ENCODE assay signal across 22 cellular contexts in the genomic region with DNA sequence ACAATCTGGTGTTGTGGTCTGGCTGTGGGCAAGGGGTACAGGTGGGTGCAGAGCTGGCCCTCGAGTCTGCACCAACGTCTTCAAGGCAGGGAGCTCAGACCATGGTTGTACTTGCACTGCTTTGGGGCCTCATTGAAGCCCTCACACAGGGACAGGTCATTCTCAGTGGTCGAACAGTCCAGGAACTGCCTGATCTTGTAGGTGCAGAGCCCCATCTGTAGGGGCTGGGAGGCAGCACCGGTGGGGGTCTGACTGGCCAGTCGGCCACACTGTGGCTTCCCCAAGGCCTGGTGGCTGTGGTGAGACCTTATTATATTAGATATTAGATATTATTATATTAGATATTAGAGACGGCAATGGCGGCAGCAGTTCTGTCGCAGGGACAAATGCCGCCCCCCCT. TPM values are rescaled to one million over a fixed set of nuclear protein-coding genes. Genes with fewer than 3 reads are reported as not detected.
A peak's percentile ranks its signal among the peaks of the same experiment; 100 is the strongest.
DNase-seq lines count a peak whose midpoint lies in the region; ATAC-seq, FAIRE-seq and TF ChIP-seq lines count a peak whose summit lies in the region.
"Had no signal": no experiment of that assay in that cellular context is flagged by ENCODE, and none has a peak within 500 bp of the region (broad histone marks: within the 10 kb centered on the region; RNA-seq: fewer than 3 reads in every experiment).

No MANE protein-coding gene starts in this region.

- H3K4me1 ChIP-seq in A549 (0 out of 3 replicates have a peak, but pooled peaks cover 4% of the 10 kb centered on the region), H9 (ENCODE audit: insufficient read depth, low read length) (no peaks in the 10 kb centered on the region), H1 (replicated peaks in 1 of 4; ENCODE audit: control insufficient read depth in 3 of 4, insufficient read depth in 4 of 4, low read length in 3 of 4) (peaks cover 0 to 2% (median 0%) of the 10 kb centered on the region in 4 experiments; a peak in 2 of 7 replicates)

- intact Hi-C loops in posterior vena cava (cut with DNase I), result no loop called here

- H3K23me2 ChIP-seq in H9 (ENCODE audit: insufficient read length, low read depth, low read length, poor library complexity, severe bottlenecking) (no peaks in the 10 kb centered on the region), H1 (ENCODE audit: low read depth, low read length) (no peaks in the 10 kb centered on the region)

- H3K4ac ChIP-seq in H9 (ENCODE audit: low read depth, low read length), result no peak overlapping the region
- H3K4ac ChIP-seq in H1 (replicated peaks; ENCODE audit: insufficient read length, low read depth, low read length), result no peak overlapping the region

- no peaks in the 10 kb centered on the region; the same call in 1 of the 2 replicates for H3K27me3 Mint-ChIP-seq in H9 (ENCODE audit: low read depth)
- H3K27me3 Mint-ChIP-seq: B cell; CD4-positive, alpha-beta T cell had no signal

- TF ChIP-seq POLR2A in A549 (IDR thresholded peaks at IDR 0.05; ENCODE audit: low read length), result no peak
- TF ChIP-seq POLR2A in H1 (IDR thresholded peaks at IDR 0.05; ENCODE audit: control extremely low read depth in 1 of 2, low read depth in 2 of 2, low read length in 2 of 2), result no peak

- H3K9me3 Mint-ChIP-seq in H9, result no peaks in the 10 kb centered on the region
- H3K9me3 Mint-ChIP-seq: CD4-positive, alpha-beta T cell; CD8-positive, alpha-beta memory T cell had no signal

- H2BK12ac ChIP-seq in H9 (ENCODE audit: insufficient read length, low read depth, low read length) (no peak overlapping the region), H1 (ENCODE audit: low read depth, low read length) (no peak overlapping the region)

- H3K9ac ChIP-seq in H9 (ENCODE audit: extremely low read depth, insufficient read length, low read length) (no peak overlapping the region), H1 (replicated peaks in 1 of 4; ENCODE audit: extremely low read depth in 1 of 4, low read depth in 3 of 4, low read length in 3 of 4) (no peak overlapping the region)
- H3K9ac ChIP-seq: BLaER1, GM23248 had no signal

- H3K79me2 ChIP-seq in H9 (ENCODE audit: insufficient read depth, low read length), result no peaks in the 10 kb centered on the region
- no peaks in the 10 kb centered on the region for H3K79me2 ChIP-seq in H1 (ENCODE audit: control insufficient read depth in 1 of 2, insufficient read depth in 2 of 2, low read length in 2 of 2)

- no peak overlapping the region for H3K14ac ChIP-seq in H9 (ENCODE audit: insufficient read depth, low read length)
- no peak overlapping the region for H3K14ac ChIP-seq in H1 (ENCODE audit: insufficient read length)

- POLR2A ChIA-PET in A549 (lab: Yijun Ruan, JAX) (no interaction called here), H1 (lab: Charles Lee; ENCODE audit: partially characterized antibody) (interaction anchor here (0.8 kb wide), 1 partner anchor 12 kb away, joined by 3 read pairs; no protein-coding TSS in a partner anchor)

- H2BK15ac ChIP-seq in H9 (ENCODE audit: low read depth, low read length), result no peak overlapping the region
- H2BK15ac ChIP-seq in H1 (ENCODE audit: low read length), result no peak overlapping the region

- TF ChIP-seq CTCF in A549 (IDR thresholded peaks at IDR 0.05) (no peak), H9 (conservative IDR thresholded peaks at IDR 0.05) (no peak), WERI-Rb-1 (IDR thresholded peaks at IDR 0.05; ENCODE audit: low read depth, low read length) (peak; percentile 57), H1 (IDR thresholded peaks at IDR 0.05; ENCODE audit: control extremely low read depth in 1 of 3, insufficient read depth in 1 of 3, low read depth in 1 of 3, low read length in 3 of 3) (peak in 1 of 3 experiments; percentile 6; a peak in 1 of 4 replicates)

- ATAC-seq in A549, result peak; percentile 34 to 36; a peak in 1 of 6 replicates
- ATAC-seq: GM12878 had no signal

- H2BK20ac ChIP-seq in H9 (ENCODE audit: low read depth, low read length, poor library complexity, severe bottlenecking) (no peak overlapping the region), H1 (ENCODE audit: low read length) (no peak overlapping the region)

- H3K56ac ChIP-seq in H9 (ENCODE audit: insufficient read length, low read depth, low read length) (no peak overlapping the region), H1 (replicated peaks; ENCODE audit: insufficient read length, low read depth, low read length) (no peak overlapping the region)

- FAIRE-seq in A549 (lab: Jason Lieb, UNC) (no peak), H1 (lab: Jason Lieb, UNC) (no peak)
- FAIRE-seq: D721Med, GM12878, GM19239 had no signal

- H3K4me3 Mint-ChIP-seq in H9, result no peak overlapping the region
- H3K4me3 Mint-ChIP-seq: B cell; CD4-positive, alpha-beta T cell; CD8-positive, alpha-beta memory T cell had no signal

- H4K5ac ChIP-seq in H9 (ENCODE audit: insufficient read length, low read depth, low read length) (no peak overlapping the region), H1 (ENCODE audit: insufficient read length, low read depth, low read length) (no peak overlapping the region)

- peak overlapping the region in 2 of 3 experiments; percentile 67 to 68; a peak in 2 of 7 replicates for H3K27ac Mint-ChIP-seq in H9
- H3K27ac Mint-ChIP-seq: B cell; CD4-positive, alpha-beta T cell had no signal

- no peak for TF ChIP-seq EP300 in A549 (IDR thresholded peaks at IDR 0.05)
- TF ChIP-seq EP300 in H1 (IDR thresholded peaks at IDR 0.05; ENCODE audit: borderline replicate concordance in 1 of 2, low read depth in 2 of 2, low read length in 2 of 2), result no peak

- 62% methylated on average over 9 of the region's 9 CpGs for WGBS in A549 (ENCODE audit: missing lambda C conversion rate)
- no CpG with 5 or more reads among the region's 9 CpGs for WGBS in H9 (ENCODE audit: extremely low coverage, insufficient read length, low lambda C conversion rate)
- WGBS in H1 (ENCODE audit: extremely low coverage in 1 of 2, insufficient coverage in 1 of 2, insufficient read length in 1 of 2, insufficient replicate concordance in 2 of 2, low coverage in 1 of 2, low lambda C conversion rate in 2 of 2, missing lambda C conversion rate in 1 of 2), 2 experiments, result 84% methylated on average over 8 of the region's 9 CpGs; no CpG with 5 or more reads in 1 of the 2 experiments

- H4K91ac ChIP-seq in H9 (ENCODE audit: insufficient read length, low read depth, low read length) (no peak overlapping the region), H1 (replicated peaks; ENCODE audit: insufficient read length, low read length) (no peak overlapping the region)

- CTCF ChIA-PET in A549 (lab: Yijun Ruan, JAX) (no interaction called here), H1 (lab: Charles Lee; ENCODE audit: partially characterized antibody) (interaction anchor here (0.7 to 7.5 kb wide), 4 partner anchors 10 to 172 kb away, joined by 3 to 51 read pairs (median 4); no protein-coding TSS in a partner anchor)

- H3T11ph ChIP-seq in H9 (ENCODE audit: low read length), result no peak overlapping the region

- DNase-seq in A549 (ENCODE audit: low read depth in 1 of 2, low spot score in 1 of 2), result peak in 1 of 2 experiments; percentile 17
- no peak for DNase-seq in H9
- peak; percentile 24 for DNase-seq in WERI-Rb-1
- no peak for DNase-seq in H1 (ENCODE audit: low read depth in 1 of 2, low spot score in 2 of 2)
- no peak for DNase-seq in activated gamma-delta T cell (lab: John Stamatoyannopoulos, UW)
- DNase-seq in NK-92 treated with Interleukin-12 subunit alpha and Interleukin-12 subunit beta, amount 100 ng/mL, for 24 hours (lab: John Stamatoyannopoulos, UW), result no peak
- DNase-seq in posterior vena cava (ENCODE audit: low spot score), result no peak
- DNase-seq: 8988T; CD4-positive, alpha-beta T cell; CD8-positive, alpha-beta memory T cell; DMS 273 treated with DMSO at 0.1 percent for 48 hours; DMS79; EL; GDM1; GM23248; HCEC 1CT had no signal

- no peak overlapping the region for H4K8ac ChIP-seq in H9 (replicated peaks; ENCODE audit: insufficient read length, low read depth, low read length)
- no peak overlapping the region for H4K8ac ChIP-seq in H1 (ENCODE audit: extremely low read depth, insufficient read depth, low read length)

- no peak overlapping the region for H2AK5ac ChIP-seq in H9 (ENCODE audit: insufficient read length, low read length)
- H2AK5ac ChIP-seq in H1 (ENCODE audit: low read depth, low read length), result no peak overlapping the region

- no peak overlapping the region for H2BK5ac ChIP-seq in H9 (ENCODE audit: insufficient read length, low read length)
- no peak overlapping the region for H2BK5ac ChIP-seq in H1 (ENCODE audit: low read depth, low read length)

- peaks cover 5 to 22% of the 10 kb centered on the region in 2 experiments for H3K4me1 Mint-ChIP-seq in H9

- H2BK120ac ChIP-seq in H9 (ENCODE audit: low read depth, low read length, poor library complexity, severe bottlenecking) (no peak overlapping the region), H1 (replicated peaks; ENCODE audit: low read depth, low read length) (no peak overlapping the region)

- no peak overlapping the region for H3K4me2 ChIP-seq in A549
- H3K4me2 ChIP-seq in H9 (ENCODE audit: insufficient read depth, insufficient read length, low read length), result no peak overlapping the region
- H3K4me2 ChIP-seq in H1 (ENCODE audit: insufficient read depth in 1 of 2, low read depth in 2 of 2, low read length in 2 of 2), result no peak overlapping the region
- H3K4me2 ChIP-seq: BLaER1 had no signal

- TF ChIP-seq RAD21 in A549 (conservative IDR thresholded peaks at IDR 0.05 in 1 of 2, IDR thresholded peaks at IDR 0.05 in 1 of 2), result no peak
- TF ChIP-seq RAD21 in H1 (IDR thresholded peaks at IDR 0.05 in 1 of 2, conservative IDR thresholded peaks at IDR 0.05 in 1 of 2; ENCODE audit: low read depth in 2 of 2, low read length in 2 of 2), result peak; percentile 9 to 31; a peak in 1 of 4 replicates

- H3K4me3 ChIP-seq in A549 (no peak overlapping the region), WERI-Rb-1 (ENCODE audit: low read depth, low read length) (no peak overlapping the region), H1 (ENCODE audit: extremely low read depth in 1 of 4, insufficient read depth in 2 of 4, low read depth in 3 of 4, low read length in 4 of 4) (no peak overlapping the region)
- H3K4me3 ChIP-seq: BLaER1, GM12878, GM23248 had no signal

- H3K79me1 ChIP-seq in H9 (ENCODE audit: insufficient read depth, low read depth, low read length, poor library complexity, severe bottlenecking) (no peaks in the 10 kb centered on the region), H1 (ENCODE audit: low read depth, low read length) (no peaks in the 10 kb centered on the region)

- H3K9me3 ChIP-seq in A549 (no peaks in the 10 kb centered on the region), H9 (ENCODE audit: control insufficient read depth, low read depth, low read length) (no peaks in the 10 kb centered on the region), WERI-Rb-1 (ENCODE audit: severe bottlenecking) (no peaks in the 10 kb centered on the region), H1 (ENCODE audit: insufficient read depth in 2 of 2, low read depth in 1 of 2, low read length in 1 of 2) (0 out of 4 replicates have a peak, but pooled peaks cover 0 to 5% of the 10 kb centered on the region in 2 experiments)
- H3K9me3 ChIP-seq: BLaER1 had no signal

- H4K20me1 ChIP-seq in H9 (ENCODE audit: control insufficient read depth, insufficient read depth, insufficient read length) (no peaks in the 10 kb centered on the region), H1 (replicated peaks in 1 of 2; ENCODE audit: control insufficient read depth in 1 of 2, insufficient read depth in 2 of 2, low read length in 2 of 2) (no peaks in the 10 kb centered on the region)

- H3K27ac ChIP-seq in A549 (no peak overlapping the region), H9 (ENCODE audit: insufficient read length, low read depth, low read length) (no peak overlapping the region), WERI-Rb-1 (no peak overlapping the region), H1 (ENCODE audit: low read depth, low read length) (no peak overlapping the region)
- H3K27ac ChIP-seq: BLaER1, C4-2B, GM23248 had no signal

- H3K18ac ChIP-seq in H9 (ENCODE audit: insufficient read length, low read depth, low read length) (no peak overlapping the region), H1 (ENCODE audit: extremely low read depth, low read length) (no peak overlapping the region)

- H3K23ac ChIP-seq in H9 (ENCODE audit: insufficient read length, low read depth, low read length) (no peak overlapping the region), H1 (ENCODE audit: insufficient read length) (no peak overlapping the region)

- H3K36me3 ChIP-seq in WERI-Rb-1, result no peaks in the 10 kb centered on the region
- no peaks in the 10 kb centered on the region for H3K36me3 ChIP-seq in H1 (ENCODE audit: control insufficient read depth in 2 of 4, insufficient read depth in 4 of 4, low read length in 3 of 4)

- H2AFZ ChIP-seq in H9 (ENCODE audit: low read length) (no peak overlapping the region), H1 (ENCODE audit: low read length) (no peak overlapping the region)
- H2AFZ ChIP-seq: GM23248 had no signal

- H3K27me3 ChIP-seq in H9 (ENCODE audit: insufficient read depth, low read length) (no peaks in the 10 kb centered on the region), WERI-Rb-1 (ENCODE audit: insufficient read depth, low read depth, severe bottlenecking) (no peaks in the 10 kb centered on the region), H1 (replicated peaks in 1 of 4; ENCODE audit: control insufficient read depth in 3 of 4, extremely low read depth in 1 of 4, insufficient read depth in 3 of 4, low read length in 3 of 4) (no peaks in the 10 kb centered on the region)
- H3K27me3 ChIP-seq: BLaER1 had no signal

- no peaks in the 10 kb centered on the region for H3K36me3 Mint-ChIP-seq in H9 (ENCODE audit: insufficient read depth in 1 of 3, low read depth in 3 of 3)

RNA-seq across cellular contexts. Expression of a gene that starts 14.0 kb away (rescaled TPM):
- polyA plus RNA-seq in A549 (2011; rRNA removed) (0.72 and 0.85 TPM in 2 replicates), A549 (2017; fragmentation: RNase III; extraction: RNeasy Plus Mini Kit Qiagen cat#74134 plus additional on column Dnase treatment) (0.87 to 0.96 TPM (median 0.93 TPM) in 3 replicates), H1 (2011; rRNA removed) (16.2 and 17.5 TPM in 2 replicates)
- polyA plus RNA-seq in A549 (2012; cell fraction: cytosol; rRNA removed), result 0.86 and 1.5 TPM in 2 replicates
- 0.95 and 1.4 TPM in 2 replicates for polyA plus RNA-seq in A549 (2012; cell fraction: nucleus; rRNA removed)
- polyA minus RNA-seq in A549 (2011; rRNA and poly(A)+ RNA removed), result 2.2 and 2.8 TPM in 2 replicates
- total RNA-seq in H9 (2021) (11.5 and 12.8 TPM in 2 replicates), posterior vena cava (10 to 100 TPM; 16.3 to 17.7 TPM)
- total RNA-seq in H1 (2021; fragmentation: NEBNext Ultra II Directional; extraction: Animal tissue kit (Norgen Biotek cat#: 25700)), result 18.7 and 19.4 TPM in 2 replicates
- 10.4 TPM for polyA plus RNA-seq in H1 (2011; cell fraction: cytosol; rRNA removed)
- polyA plus RNA-seq in H1 (2011; cell fraction: nucleus; rRNA removed), result 8.7 TPM
- 7.0 to 10.5 TPM (median 9.3 TPM) in 4 replicates for polyA plus RNA-seq in H1 (2012, experiment 1 of 2)
- 7.1 TPM for polyA plus RNA-seq in H1 (2012, experiment 2 of 2)
- polyA plus RNA-seq in H1 (2013, experiment 1 of 2), result 12.6 TPM
- polyA plus RNA-seq in H1 (2013, experiment 2 of 2), result 15.2 TPM
- polyA minus RNA-seq in H1 (2011; rRNA and poly(A)+ RNA removed), result 32.0 and 38.5 TPM in 2 replicates
- polyA minus RNA-seq in H1 (2011; cell fraction: cytosol; rRNA and poly(A)+ RNA removed), result 22.8 TPM
- 10.4 TPM for polyA minus RNA-seq in H1 (2011; cell fraction: nucleus; rRNA and poly(A)+ RNA removed)

RNA-seq across cellular contexts. Expression of a gene that starts 22.3 kb away (rescaled TPM):
- polyA plus RNA-seq in A549 (2011; rRNA removed) (85.2 and 86.2 TPM in 2 replicates), A549 (2017; fragmentation: RNase III; extraction: RNeasy Plus Mini Kit Qiagen cat#74134 plus additional on column Dnase treatment) (85.2 to 90.5 TPM (median 86.3 TPM) in 3 replicates), H1 (2011; rRNA removed) (101 and 121 TPM in 2 replicates)
- 71.1 and 74.6 TPM in 2 replicates for polyA plus RNA-seq in A549 (2012; cell fraction: cytosol; rRNA removed)
- 248 and 288 TPM in 2 replicates for polyA plus RNA-seq in A549 (2012; cell fraction: nucleus; rRNA removed)
- polyA minus RNA-seq in A549 (2011; rRNA and poly(A)+ RNA removed), result 61.2 and 93.2 TPM in 2 replicates
- total RNA-seq in H9 (2021) (206 and 227 TPM in 2 replicates), posterior vena cava (10 to 100 TPM; 43.2 to 59.2 TPM)
- total RNA-seq in H1 (2021; fragmentation: NEBNext Ultra II Directional; extraction: Animal tissue kit (Norgen Biotek cat#: 25700)), result 208 and 210 TPM in 2 replicates
- polyA plus RNA-seq in H1 (2011; cell fraction: cytosol; rRNA removed), result 79.7 TPM
- 295 TPM for polyA plus RNA-seq in H1 (2011; cell fraction: nucleus; rRNA removed)
- 179 to 246 TPM (median 190 TPM) in 4 replicates for polyA plus RNA-seq in H1 (2012, experiment 1 of 2)
- polyA plus RNA-seq in H1 (2012, experiment 2 of 2), result 57.7 TPM
- polyA plus RNA-seq in H1 (2013, experiment 1 of 2), result 165 TPM
- polyA plus RNA-seq in H1 (2013, experiment 2 of 2), result 148 TPM
- 129 and 138 TPM in 2 replicates for polyA minus RNA-seq in H1 (2011; rRNA and poly(A)+ RNA removed)
- 111 TPM for polyA minus RNA-seq in H1 (2011; cell fraction: cytosol; rRNA and poly(A)+ RNA removed)
- polyA minus RNA-seq in H1 (2011; cell fraction: nucleus; rRNA and poly(A)+ RNA removed), result 124 TPM

RNA-seq across cellular contexts. Expression of a gene that starts 34.9 kb away (rescaled TPM):
- polyA plus RNA-seq in A549 (2011; rRNA removed) (25.9 and 26.4 TPM in 2 replicates), A549 (2017; fragmentation: RNase III; extraction: RNeasy Plus Mini Kit Qiagen cat#74134 plus additional on column Dnase treatment) (51.4 to 52.2 TPM (median 51.8 TPM) in 3 replicates), H1 (2011; rRNA removed) (187 and 282 TPM in 2 replicates)
- 155 and 187 TPM in 2 replicates for polyA plus RNA-seq in A549 (2012; cell fraction: cytosol; rRNA removed)
- polyA plus RNA-seq in A549 (2012; cell fraction: nucleus; rRNA removed), result 156 and 201 TPM in 2 replicates
- polyA minus RNA-seq in A549 (2011; rRNA and poly(A)+ RNA removed), result 15.7 and 18.3 TPM in 2 replicates
- total RNA-seq in H9 (2021) (96.7 and 99.3 TPM in 2 replicates), posterior vena cava (10 to 100 TPM; 26.2 to 28.2 TPM)
- total RNA-seq in H1 (2021; fragmentation: NEBNext Ultra II Directional; extraction: Animal tissue kit (Norgen Biotek cat#: 25700)), result 82.3 and 90.7 TPM in 2 replicates
- polyA plus RNA-seq in H1 (2011; cell fraction: cytosol; rRNA removed), result 114 TPM
- polyA plus RNA-seq in H1 (2011; cell fraction: nucleus; rRNA removed), result 147 TPM
- 52.4 to 94.1 TPM (median 90.4 TPM) in 4 replicates for polyA plus RNA-seq in H1 (2012, experiment 1 of 2)
- polyA plus RNA-seq in H1 (2012, experiment 2 of 2), result 93.0 TPM
- 71.0 TPM for polyA plus RNA-seq in H1 (2013, experiment 1 of 2)
- 66.3 TPM for polyA plus RNA-seq in H1 (2013, experiment 2 of 2)
- 18.3 and 19.8 TPM in 2 replicates for polyA minus RNA-seq in H1 (2011; rRNA and poly(A)+ RNA removed)
- polyA minus RNA-seq in H1 (2011; cell fraction: cytosol; rRNA and poly(A)+ RNA removed), result 38.4 TPM
- 34.5 TPM for polyA minus RNA-seq in H1 (2011; cell fraction: nucleus; rRNA and poly(A)+ RNA removed)

RNA-seq across cellular contexts. Expression of a gene that starts 53.8 kb away (rescaled TPM):
- polyA plus RNA-seq in A549 (2011; rRNA removed) (1.4 and 3.5 TPM in 2 replicates), A549 (2017; fragmentation: RNase III; extraction: RNeasy Plus Mini Kit Qiagen cat#74134 plus additional on column Dnase treatment) (1.2 to 2.6 TPM (median 1.5 TPM) in 3 replicates), H1 (2011; rRNA removed) (5.2 and 9.4 TPM in 2 replicates)
- 0.40 and 0.66 TPM in 2 replicates for polyA plus RNA-seq in A549 (2012; cell fraction: cytosol; rRNA removed)
- polyA plus RNA-seq in A549 (2012; cell fraction: nucleus; rRNA removed), result 1.3 TPM in 2 replicates
- 2.1 and 4.4 TPM in 2 replicates for polyA minus RNA-seq in A549 (2011; rRNA and poly(A)+ RNA removed)
- total RNA-seq in H9 (2021) (2.1 and 2.3 TPM in 2 replicates), posterior vena cava (10 to 100 TPM; 21.0 to 21.9 TPM)
- total RNA-seq in H1 (2021; fragmentation: NEBNext Ultra II Directional; extraction: Animal tissue kit (Norgen Biotek cat#: 25700)), result 3.8 and 4.0 TPM in 2 replicates
- 4.1 TPM for polyA plus RNA-seq in H1 (2011; cell fraction: cytosol; rRNA removed)
- 5.3 TPM for polyA plus RNA-seq in H1 (2011; cell fraction: nucleus; rRNA removed)
- 4.7 to 8.7 TPM (median 6.5 TPM) in 4 replicates for polyA plus RNA-seq in H1 (2012, experiment 1 of 2)
- polyA plus RNA-seq in H1 (2012, experiment 2 of 2), result 4.1 TPM
- polyA plus RNA-seq in H1 (2013, experiment 1 of 2), result 12.4 TPM
- polyA plus RNA-seq in H1 (2013, experiment 2 of 2), result 10.8 TPM
- polyA minus RNA-seq in H1 (2011; rRNA and poly(A)+ RNA removed), result 5.7 and 9.7 TPM in 2 replicates
- 8.4 TPM for polyA minus RNA-seq in H1 (2011; cell fraction: cytosol; rRNA and poly(A)+ RNA removed)
- 3.0 TPM for polyA minus RNA-seq in H1 (2011; cell fraction: nucleus; rRNA and poly(A)+ RNA removed)
